Comparison of ENCODE assay signal across 24 cellular contexts in the genomic region with DNA sequence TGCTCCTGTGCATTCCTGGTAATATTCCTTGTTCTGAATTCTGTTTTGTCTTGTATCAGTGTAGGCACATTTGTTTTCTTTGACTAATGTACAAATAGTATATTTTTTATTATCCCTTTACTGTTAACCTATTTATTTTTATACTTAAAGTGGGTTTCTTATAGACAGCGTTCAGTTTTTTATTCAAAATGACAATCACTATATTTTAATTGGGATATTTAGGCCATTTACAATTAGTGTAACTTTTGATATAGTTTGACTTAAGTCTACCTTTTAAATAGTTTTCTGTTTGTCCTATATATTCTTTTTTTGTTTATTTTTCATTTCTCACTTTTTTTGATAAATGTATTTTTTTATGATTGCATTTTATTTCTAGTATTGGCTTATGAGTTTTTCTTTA.
"Had no signal": no experiment of that assay in that cellular context is flagged by ENCODE, and none has a peak within 500 bp of the region (broad histone marks: within the 10 kb centered on the region; RNA-seq: fewer than 3 reads in every experiment).

No MANE protein-coding gene starts in this region.

- H3K9me3 ChIP-seq: ovary, thyroid gland, vagina had no signal

- H3K27me3 ChIP-seq: neural progenitor cell, right lobe of liver, sigmoid colon, stomach, thyroid gland, tibial nerve, upper lobe of left lung, vagina had no signal

- FAIRE-seq: small intestine, urothelium cell line had no signal

- DNase-seq: occipital lobe; ovary; psoas muscle; right cardiac atrium; right lobe of liver; sigmoid colon; small intestine; stimulated activated CD4-positive, alpha-beta T cell treated with anti-CD3 and anti-CD28 coated beads, Interleukin-15, amount 100 ng/mL, for 24 hours; stimulated activated CD4-positive, alpha-beta T cell treated with anti-CD3 and anti-CD28 coated beads, Interleukin-2, amount 100 ng/mL, for 24 hours; stimulated activated CD4-positive, alpha-beta T cell treated with anti-CD3 and anti-CD28 coated beads, Interleukin-2, amount 100 ng/mL, for 48 hours; stimulated activated CD4-positive, alpha-beta T cell treated with anti-CD3 and anti-CD28 coated beads, Interleukin-4, amount 100 ng/mL, for 24 hours; stimulated activated naive B cell treated with anti-CD40 and anti-IgM and Interleukin-4, amounts not matched to agents 10 μg/mL and 1 μg/mL and 100 μg/mL, for 72 hours; stimulated activated naive CD4-positive, alpha-beta T cell treated with Interleukin-2 at 50 U/mL for 16 hours; stomach; thyroid gland; trophoblast cell; upper lobe of left lung had no signal

- H3K27ac ChIP-seq: neural progenitor cell, ovary, parathyroid adenoma, psoas muscle, right lobe of liver, sigmoid colon, stomach, thoracic aorta, thyroid gland, tibial nerve, upper lobe of left lung, vagina had no signal

- ATAC-seq: psoas muscle; right cardiac atrium; right lobe of liver; stimulated activated effector memory CD8-positive, alpha-beta T cell treated with anti-CD3 and anti-CD28 coated beads, Interleukin-12 subunit alpha, Interleukin-12 subunit beta, amount 100 ng/mL, for 72 hours; stimulated activated naive B cell treated with anti-CD40 and anti-IgM and Interleukin-4, amounts not matched to agents 10 μg/mL and 1 μg/mL and 100 μg/mL, for 72 hours had no signal

- H3K36me3 ChIP-seq: neural progenitor cell, ovary, right lobe of liver, sigmoid colon, stomach, thoracic aorta, thyroid gland, tibial nerve, upper lobe of left lung, vagina had no signal

- H3K4me3 ChIP-seq: neural progenitor cell, ovary, psoas muscle, right lobe of liver, sigmoid colon, stomach, thoracic aorta, thyroid gland, tibial nerve, upper lobe of left lung, vagina had no signal

- H3K4me1 ChIP-seq: neural progenitor cell, parathyroid adenoma, psoas muscle, right lobe of liver, sigmoid colon, stomach, thyroid gland, tibial nerve, upper lobe of left lung, vagina had no signal
